1 cellular context compared by ENCODE assay signal in the genomic region with DNA sequence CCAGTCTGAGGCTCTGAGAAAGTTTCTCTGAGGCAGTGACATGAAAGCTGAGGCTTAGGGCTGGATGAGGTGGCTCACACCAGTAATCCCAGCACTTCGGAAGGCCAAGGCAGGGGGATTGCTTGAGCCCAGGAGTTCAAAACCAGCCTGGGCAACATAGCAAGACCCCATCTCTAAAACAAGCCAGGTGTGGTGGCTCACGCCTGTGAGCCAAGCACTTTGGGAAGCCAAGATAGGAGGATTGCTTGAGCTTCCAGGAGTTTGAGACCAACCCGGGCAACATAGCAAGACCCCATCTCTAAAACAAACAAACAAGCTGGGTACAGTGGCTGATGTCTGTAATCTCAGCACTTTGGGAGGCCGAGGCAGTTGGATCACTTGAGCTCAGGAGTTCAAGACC.
TF ChIP-seq lines count a peak whose summit lies in the region.

No MANE protein-coding gene starts in this region.

TF ChIP-seq in WTC11, 78 proteins besides CTCF, POLR2A, EP300 and RAD21:
- 0 out of 2 replicates have a peak, but pooled peaks have one; percentile 18 for TF ChIP-seq ZNF121 (CRISPR knock-in tag; IDR thresholded peaks at IDR 0.05)
